ENCODE assay signal across 1 cellular context in the genomic region with DNA sequence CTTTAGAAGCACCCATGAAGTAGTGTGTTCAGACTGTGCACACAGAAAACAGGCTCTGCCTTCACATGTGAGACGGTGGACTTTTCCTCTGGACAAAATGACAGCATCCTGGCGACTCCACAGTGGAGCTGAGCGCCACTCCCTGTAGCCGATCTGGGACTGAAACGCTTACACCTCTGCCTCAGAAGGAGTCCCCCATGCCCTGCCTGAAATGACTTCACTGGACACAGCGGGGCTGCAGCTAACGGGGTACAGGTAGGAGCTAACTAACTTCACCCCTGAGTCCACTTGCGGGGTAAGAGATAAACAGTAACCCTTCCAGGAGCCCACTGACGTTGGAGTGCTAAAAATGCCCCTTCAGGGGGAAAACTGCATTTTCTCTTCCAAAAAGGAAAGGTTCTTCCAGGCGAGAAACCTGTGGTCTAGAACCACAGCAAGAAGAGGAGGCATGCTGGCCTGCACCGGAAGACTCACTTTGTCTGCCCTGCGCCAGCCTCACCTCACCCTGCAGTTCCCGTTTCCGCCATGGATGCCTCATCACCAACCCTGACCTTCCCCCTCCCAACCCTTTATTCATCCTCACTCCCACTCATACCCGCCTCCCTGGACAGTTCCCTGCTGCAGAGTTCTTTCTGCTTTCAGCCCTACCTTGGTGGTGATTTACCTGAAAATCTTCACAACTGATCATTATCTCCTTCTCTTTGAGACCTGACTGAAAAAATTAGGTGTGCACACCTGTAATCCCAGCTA.
TF ChIP-seq lines count a peak whose summit lies in the region.

No MANE protein-coding gene starts in this region.

TF ChIP-seq in H1, 55 proteins besides CTCF, POLR2A, EP300 and RAD21:
- TF ChIP-seq MAFK (IDR thresholded peaks at IDR 0.05; ENCODE audit: low read depth, low read length) (no peak), ZNF274 (IDR thresholded peaks at IDR 0.05; ENCODE audit: borderline replicate concordance, extremely low read depth, low read length) (no peak)
